Comparison of ENCODE assay signal across 1 cellular context in genomic region chr10:5547684-5547933, GRCh38.
TF ChIP-seq lines count a peak whose summit lies in the region.

No MANE protein-coding gene starts in this region.

TF ChIP-seq in IMR-90, 13 proteins besides CTCF, POLR2A, EP300 and RAD21 (continued from another document):
- TF ChIP-seq CHD1 (IDR thresholded peaks at IDR 0.05; ENCODE audit: low read depth, low read length): no peak
- TF ChIP-seq CEBPB (IDR thresholded peaks at IDR 0.05; ENCODE audit: low read depth, low read length): no peak
- no peak for TF ChIP-seq MAZ (IDR thresholded peaks at IDR 0.05; ENCODE audit: borderline replicate concordance, low read depth, low read length)
- no peak for TF ChIP-seq ELK1 (IDR thresholded peaks at IDR 0.05; ENCODE audit: borderline replicate concordance, low read depth, low read length)
- no peak for TF ChIP-seq FOS (IDR thresholded peaks at IDR 0.05; ENCODE audit: low read depth, low read length)
- no peak for TF ChIP-seq NFE2L2 (IDR thresholded peaks at IDR 0.05; ENCODE audit: low read depth, low read length)
- TF ChIP-seq BHLHE40 (IDR thresholded peaks at IDR 0.05; ENCODE audit: low read depth, low read length): no peak
- TF ChIP-seq RCOR1 (IDR thresholded peaks at IDR 0.05; ENCODE audit: insufficient replicate concordance, low read length): no peak
- no peak for TF ChIP-seq SMC3 (IDR thresholded peaks at IDR 0.05; ENCODE audit: low read depth, low read length)
- no peak for TF ChIP-seq MXI1 (IDR thresholded peaks at IDR 0.05; ENCODE audit: borderline replicate concordance, low read depth, low read length)
